Comparison of ENCODE assay signal across 1 cellular context in the genomic region with DNA sequence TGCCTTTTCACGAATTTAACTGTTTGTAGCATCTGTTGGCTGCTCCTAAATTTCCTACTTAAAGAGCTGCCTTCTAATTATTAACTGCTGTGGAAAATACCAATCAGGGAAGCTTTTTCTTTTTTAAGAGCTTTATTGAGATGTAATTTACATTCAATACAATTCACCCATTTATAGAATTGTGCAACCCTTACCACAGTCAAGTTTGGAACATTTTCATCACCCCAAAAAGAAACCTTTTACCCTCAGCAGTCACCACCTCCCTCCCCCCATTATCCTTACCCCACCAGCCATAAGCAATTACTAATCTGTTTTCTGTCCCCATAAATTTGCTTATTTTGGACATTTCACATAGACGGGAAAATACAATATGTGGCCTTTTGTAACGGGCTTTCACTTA.
TF ChIP-seq lines count a peak whose summit lies in the region.

No MANE protein-coding gene starts in this region.

TF ChIP-seq in HepG2, 621 proteins besides CTCF, POLR2A, EP300 and RAD21 (continued from another document):
- TF ChIP-seq TEAD3 (CRISPR knock-in tag; optimal IDR thresholded peaks at IDR 0.05; ENCODE audit: borderline replicate concordance): no peak
